Comparison of ENCODE assay signal across 8 cellular contexts in the genomic region with DNA sequence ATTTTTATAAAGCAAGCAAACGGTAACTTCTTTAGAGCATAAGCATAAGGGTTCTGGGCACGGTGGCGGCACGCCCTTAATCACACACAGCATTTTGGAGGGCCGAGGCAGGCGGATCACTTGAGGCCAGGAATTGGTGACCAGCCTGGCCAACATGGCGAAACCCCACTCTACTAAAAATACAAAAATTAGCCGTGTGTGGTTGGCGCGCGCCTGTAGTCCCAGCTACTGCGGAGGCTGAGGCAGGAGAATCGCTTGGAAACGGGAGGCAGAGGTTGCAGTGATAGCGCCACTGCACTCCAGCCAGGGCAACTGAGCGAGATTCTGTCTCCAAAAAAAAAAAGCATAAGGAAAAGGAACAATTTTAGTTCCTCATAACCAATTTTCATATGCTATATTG. TPM values are rescaled to one million over a fixed set of nuclear protein-coding genes. Genes with fewer than 3 reads are reported as not detected.
DNase-seq lines count a peak whose midpoint lies in the region; ATAC-seq and TF ChIP-seq lines count a peak whose summit lies in the region.

No MANE protein-coding gene starts in this region.

- H3K4me2 ChIP-seq in osteoblast (ENCODE audit: insufficient read depth, low read length), result peak overlapping the region; percentile 89

- peaks cover 88% of the 10 kb centered on the region for H3K79me2 ChIP-seq in osteoblast (ENCODE audit: insufficient read depth, low read length)

- POLR2A ChIA-PET in CD8-positive, alpha-beta memory T cell (lab: Charles Lee), result interaction anchor here (1.0 kb wide), 1 partner anchor 361 kb away, joined by 3 read pairs; a partner anchor contains a TSS

- ATAC-seq in GM21619 (IDR thresholded peaks at IDR 0.05; ENCODE audit: unreplicated experiment), result no peak

- no peak overlapping the region for H3K27ac ChIP-seq in CD8-positive, alpha-beta memory T cell (ENCODE audit: low read depth, low read length)
- no peak overlapping the region for H3K27ac ChIP-seq in duodenal mucosa (ENCODE audit: low read depth, low read length)
- H3K27ac ChIP-seq in osteoblast (ENCODE audit: low read depth, low read length), result no peak overlapping the region

- no peaks in the 10 kb centered on the region for H3K27me3 Mint-ChIP-seq in CD8-positive, alpha-beta memory T cell

- H3K27ac Mint-ChIP-seq in CD8-positive, alpha-beta memory T cell, result peak overlapping the region; percentile 19 to 99 (median 71)

- H4K20me1 ChIP-seq in osteoblast (ENCODE audit: insufficient read depth, low read length), result peaks cover 60% of the 10 kb centered on the region

- no peaks in the 10 kb centered on the region for H3K9me3 ChIP-seq in CD8-positive, alpha-beta memory T cell (ENCODE audit: low read length)
- H3K9me3 ChIP-seq in duodenal mucosa (ENCODE audit: control insufficient read depth in 1 of 2, low read length in 2 of 2), result no peaks in the 10 kb centered on the region
- H3K9me3 ChIP-seq in osteoblast (ENCODE audit: low read depth, low read length), result no peaks in the 10 kb centered on the region

- H3K36me3 Mint-ChIP-seq in CD8-positive, alpha-beta memory T cell, result peaks cover 0 to 15% (median 0%) of the 10 kb centered on the region in 3 donors

- CTCF ChIA-PET in CD8-positive, alpha-beta memory T cell (lab: Charles Lee), result no interaction called here

- peaks cover 73 to 88% (median 84%) of the 10 kb centered on the region in 3 donors for H3K4me1 Mint-ChIP-seq in CD8-positive, alpha-beta memory T cell

- H3K36me3 ChIP-seq in CD8-positive, alpha-beta memory T cell (ENCODE audit: insufficient read depth, low read length), result no peaks in the 10 kb centered on the region
- H3K36me3 ChIP-seq in duodenal mucosa (ENCODE audit: control insufficient read depth in 1 of 2, insufficient read depth in 2 of 2, low read length in 2 of 2) (no peaks in the 10 kb centered on the region), osteoblast (ENCODE audit: insufficient read depth, low read length) (no peaks in the 10 kb centered on the region)

- H3K4me3 ChIP-seq in CD8-positive, alpha-beta memory T cell (ENCODE audit: low read length), result peak overlapping the region; percentile 66
- peak overlapping the region; percentile 97 for H3K4me3 ChIP-seq in NB4 (ENCODE audit: low read depth, low read length)
- peak overlapping the region; percentile 81 to 98 for H3K4me3 ChIP-seq in duodenal mucosa (ENCODE audit: low read depth in 1 of 2, low read length in 2 of 2)
- H3K4me3 ChIP-seq in osteoblast (ENCODE audit: insufficient read depth, low read length), result peak overlapping the region; percentile 97

- no peak overlapping the region for H3K9ac ChIP-seq in duodenal mucosa (ENCODE audit: low read depth in 1 of 2, low read length in 2 of 2)

- no peaks in the 10 kb centered on the region for H3K27me3 ChIP-seq in CD8-positive, alpha-beta memory T cell (ENCODE audit: insufficient read depth, low read length, poor library complexity, severe bottlenecking)
- H3K27me3 ChIP-seq in duodenal mucosa (ENCODE audit: control insufficient read depth in 1 of 2, insufficient read depth in 2 of 2, low read length in 2 of 2), result no peaks in the 10 kb centered on the region
- H3K27me3 ChIP-seq in osteoblast (ENCODE audit: insufficient read depth, low read length), result no peaks in the 10 kb centered on the region

- H3K9me3 Mint-ChIP-seq in CD8-positive, alpha-beta memory T cell, result no peaks in the 10 kb centered on the region

- peak overlapping the region; percentile 94 to 99 (median 98) for H3K4me3 Mint-ChIP-seq in CD8-positive, alpha-beta memory T cell

- TF ChIP-seq CTCF in NB4 (IDR thresholded peaks at IDR 0.05; ENCODE audit: low read depth, low read length) (no peak), osteoblast (IDR thresholded peaks at IDR 0.05; ENCODE audit: extremely low read depth, low read depth, low read length) (no peak)

- TF ChIP-seq POLR2A in NB4 (IDR thresholded peaks at IDR 0.05; ENCODE audit: extremely low read depth, insufficient read length), result no peak

- no peak for DNase-seq in CD8-positive, alpha-beta memory T cell
- DNase-seq in NB4 (ENCODE audit: low read depth) (no peak), osteoblast (ENCODE audit: insufficient read length, low spot score, missing footprints) (no peak), Ammon's horn (ENCODE audit: low spot score) (no peak), GM03348 (ENCODE audit: low spot score) (no peak), iPS-NIHi11 (ENCODE audit: low spot score) (no peak)

- no peak overlapping the region for H2AFZ ChIP-seq in osteoblast (ENCODE audit: low read length)

- peaks cover 71% of the 10 kb centered on the region for H3K4me1 ChIP-seq in CD8-positive, alpha-beta memory T cell (ENCODE audit: insufficient read depth, low read length)
- H3K4me1 ChIP-seq in duodenal mucosa (ENCODE audit: control insufficient read depth in 1 of 2, insufficient read depth in 2 of 2, low read length in 2 of 2) (peaks cover 16 to 42% of the 10 kb centered on the region in 2 donors), osteoblast (ENCODE audit: insufficient read depth, low read length) (peaks cover 8% of the 10 kb centered on the region)

RNA-seq across cellular contexts. Expression of a gene that starts 2.6 kb away (rescaled TPM):
- total RNA-seq in CD8-positive, alpha-beta memory T cell, result 10 to 100 TPM; 74.6 to 77.5 TPM
- 76.1 TPM for polyA plus RNA-seq in CD8-positive, alpha-beta memory T cell
- total RNA-seq in osteoblast, result 107 and 117 TPM in 2 replicates
